8 cellular contexts compared by ENCODE assay signal in the genomic region with DNA sequence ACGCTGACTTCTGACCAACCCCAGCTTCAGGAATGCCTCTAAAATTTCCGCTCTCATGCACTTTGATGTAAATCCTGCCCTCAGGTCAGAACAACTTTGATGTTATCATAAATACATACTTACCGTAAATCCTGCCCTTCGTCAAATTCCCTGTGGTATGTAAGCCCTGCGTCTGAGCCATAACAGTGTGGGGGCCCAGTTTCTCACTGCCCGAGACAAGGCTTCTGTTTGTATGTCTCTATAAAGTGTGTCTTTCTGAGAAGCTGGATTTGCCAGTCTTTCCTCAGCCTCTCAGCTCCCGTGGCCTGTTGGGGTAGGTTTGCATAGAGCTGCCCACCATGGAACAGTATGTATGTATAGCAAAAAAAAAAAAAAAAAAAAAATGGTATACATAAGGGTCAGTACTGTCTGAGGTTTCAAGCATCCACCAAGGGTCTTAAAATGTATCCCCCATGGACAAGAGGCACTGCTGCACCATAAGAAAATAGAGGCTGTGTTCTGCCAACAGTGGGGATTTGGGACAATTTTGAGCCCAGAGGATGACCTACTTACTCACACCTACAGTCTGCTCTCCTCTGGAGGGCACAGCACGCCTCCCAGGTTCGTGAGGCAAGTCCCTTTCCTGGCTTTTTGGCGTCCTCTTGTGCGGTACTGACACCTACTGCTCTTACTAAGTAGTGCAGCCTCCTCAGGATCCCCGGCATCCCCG. TPM values are rescaled to one million over a fixed set of nuclear protein-coding genes. Genes with fewer than 3 reads are reported as not detected.
DNase-seq lines count a peak whose midpoint lies in the region; ATAC-seq and TF ChIP-seq lines count a peak whose summit lies in the region.

No MANE protein-coding gene starts in this region.

- no peaks in the 10 kb centered on the region for H3K27me3 ChIP-seq in HL-60 (ENCODE audit: insufficient read depth, poor library complexity, severe bottlenecking)

- H3K4me3 Mint-ChIP-seq in activated CD8-positive, alpha-beta T cell treated with anti-CD3 and anti-CD28 coated beads, Interleukin-2, amount 10 ng/mL, durations not matched to agents 7 days and 5 days = no peak overlapping the region

- peak; percentile 61 for ATAC-seq in GM18519 (IDR thresholded peaks at IDR 0.05; ENCODE audit: low FRiP score, unreplicated experiment)
- ATAC-seq in activated CD8-positive, alpha-beta T cell treated with anti-CD3 and anti-CD28 coated beads, Interleukin-2, amount 10 ng/mL, durations not matched to agents 7 days and 5 days = peak; percentile 95

- in situ Hi-C loops in ACHN (cut with HindIII; ENCODE audit: low pct_ligation_motif_present, low pct_unique_long_range_greater_than_20kb, low sequenced_read_pairs) = loop anchor here (25.0 kb wide), 1 partner anchor 241 kb away; the partner anchor contains the start of gene NFATC3

- peaks cover 28% of the 10 kb centered on the region for H3K4me1 Mint-ChIP-seq in activated CD8-positive, alpha-beta T cell treated with anti-CD3 and anti-CD28 coated beads, Interleukin-2, amount 10 ng/mL, durations not matched to agents 7 days and 5 days (ENCODE audit: low read depth)

- no peak overlapping the region for H3K4me3 ChIP-seq in HL-60 (replicated peaks; ENCODE audit: insufficient read depth, low read length)

- peak; percentile 89 for TF ChIP-seq CTCF in HL-60 (IDR thresholded peaks at IDR 0.05; ENCODE audit: insufficient read depth, low read length)

- no peak overlapping the region for H3K27ac ChIP-seq in HL-60 (replicated peaks)

- H3K9me3 Mint-ChIP-seq in activated CD8-positive, alpha-beta T cell treated with anti-CD3 and anti-CD28 coated beads, Interleukin-2, amount 10 ng/mL, durations not matched to agents 7 days and 5 days (ENCODE audit: insufficient read depth) = no peaks in the 10 kb centered on the region

- peak; percentile 89 for DNase-seq in ACHN
- DNase-seq in HL-60 (ENCODE audit: low read depth in 1 of 2, low spot score in 1 of 2) = peak; percentile 66 to 81
- DNase-seq in NCI-H82 treated with DMSO at 0.1 percent for 48 hours (lab: John Stamatoyannopoulos, UW; ENCODE audit: unreplicated experiment) = peak; percentile 54
- DNase-seq in activated CD8-positive, alpha-beta T cell treated with anti-CD3 and anti-CD28 coated beads, Interleukin-2, amount 10 ng/mL, durations not matched to agents 7 days and 5 days = peak; percentile 87
- peak; percentile 73 for DNase-seq in effector CD4-positive, alpha-beta T cell
- DNase-seq in medulla oblongata (ENCODE audit: extremely low spot score) = peak; percentile 95
- peak; percentile 33 for DNase-seq in stimulated activated CD8-positive, alpha-beta memory T cell treated with anti-CD3 and anti-CD28 coated beads, Interleukin-15, amount 100 ng/mL, for 24 hours (ENCODE audit: low read depth)

- H3K36me3 Mint-ChIP-seq in activated CD8-positive, alpha-beta T cell treated with anti-CD3 and anti-CD28 coated beads, Interleukin-2, amount 10 ng/mL, durations not matched to agents 7 days and 5 days (ENCODE audit: low read depth) = peaks cover 48% of the 10 kb centered on the region

- CTCF ChIA-PET in activated CD8-positive, alpha-beta T cell treated with anti-CD3 and anti-CD28 coated beads, Interleukin-2, amount 10 ng/mL, durations not matched to agents 7 days and 5 days (lab: Charles Lee) = interaction anchor here (0.6 to 20.0 kb wide), 39 partner anchors 10 to 1082 kb away, joined by 3 to 544 read pairs (median 5); partner anchors contain the start of genes PLA2G15, PRMT7, SLC7A6 and SLC7A6OS

- H3K27me3 Mint-ChIP-seq in activated CD8-positive, alpha-beta T cell treated with anti-CD3 and anti-CD28 coated beads, Interleukin-2, amount 10 ng/mL, durations not matched to agents 7 days and 5 days (ENCODE audit: low read depth) = no peaks in the 10 kb centered on the region

- no peak overlapping the region for H3K27ac Mint-ChIP-seq in activated CD8-positive, alpha-beta T cell treated with anti-CD3 and anti-CD28 coated beads, Interleukin-2, amount 10 ng/mL, durations not matched to agents 7 days and 5 days

- POLR2A ChIA-PET in activated CD8-positive, alpha-beta T cell treated with anti-CD3 and anti-CD28 coated beads, Interleukin-2, amount 10 ng/mL, durations not matched to agents 7 days and 5 days (lab: Charles Lee) = interaction anchor here (1.2 to 3.1 kb wide), 5 partner anchors 17 to 67 kb away, joined by 4 to 14 read pairs (median 6); partner anchors contain the start of genes PRMT7, SLC7A6 and SLC7A6OS

RNA-seq across cellular contexts. Expression of gene PRMT7, which starts 17.5 kb away (rescaled TPM):
- total RNA-seq in activated CD8-positive, alpha-beta T cell treated with anti-CD3 and anti-CD28 coated beads, Interleukin-2, amount 10 ng/mL, durations not matched to agents 7 days and 5 days = 10 to 100 TPM; 70.4 to 73.2 TPM

RNA-seq across cellular contexts. Expression of gene SLC7A6OS, which starts 17.6 kb away (rescaled TPM):
- 10 to 100 TPM; 26.3 to 30.7 TPM for total RNA-seq in activated CD8-positive, alpha-beta T cell treated with anti-CD3 and anti-CD28 coated beads, Interleukin-2, amount 10 ng/mL, durations not matched to agents 7 days and 5 days

Comparison
In these comparisons a context has a peak if more than half of its experiments do, and no peak if none do; other contexts are left out.
1. DNase-seq: peak in every context shown above with its lines; median percentile 95 in medulla oblongata; 89 in ACHN; 87 in activated CD8-positive, alpha-beta T cell treated with anti-CD3 and anti-CD28 coated beads, Interleukin-2, amount 10 ng/mL, durations not matched to agents 7 days and 5 days; 74 in HL-60; 73 in effector CD4-positive, alpha-beta T cell; 54 in NCI-H82 treated with DMSO at 0.1 percent for 48 hours; 33 in stimulated activated CD8-positive, alpha-beta memory T cell treated with anti-CD3 and anti-CD28 coated beads, Interleukin-15, amount 100 ng/mL, for 24 hours.